ENCODE assay signal across 11 cellular contexts in genomic region chr9:88537743-88538055, GRCh38. TPM values are rescaled to one million over a fixed set of nuclear protein-coding genes. Genes with fewer than 3 reads are reported as not detected.
DNase-seq lines count a peak whose midpoint lies in the region; ATAC-seq, FAIRE-seq and TF ChIP-seq lines count a peak whose summit lies in the region.
"Had no signal": no experiment of that assay in that cellular context is flagged by ENCODE, and none has a peak within 500 bp of the region (broad histone marks: within the 10 kb centered on the region; RNA-seq: fewer than 3 reads in every experiment).

No MANE protein-coding gene starts in this region.

- POLR2A ChIA-PET in OCI-LY7 (lab: Charles Lee), result no interaction called here

- no TSS peak for BruUV-seq in OCI-LY7 (replicated peaks; lab: Mats Ljungman, UMichigan)

- intact Hi-C loops in OCI-LY7 (cut with micrococcal nuclease; ENCODE audit: unreplicated experiment), result no loop called here

- peak overlapping the region; percentile 18 for H3K27ac Mint-ChIP-seq in mesothelial cell of epicardium

- no peak overlapping the region for H2AFZ ChIP-seq in OCI-LY7 (ENCODE audit: low read length)

- H3K9me3 ChIP-seq in OCI-LY7 (ENCODE audit: low read length), result no peaks in the 10 kb centered on the region
- no peaks in the 10 kb centered on the region for H3K9me3 ChIP-seq in small intestine (ENCODE audit: control insufficient read depth, low read depth)

- DNase-seq in DMS53 (lab: John Stamatoyannopoulos, UW) (peak; percentile 64), DMS53 treated with DMSO at 0.1 percent for 48 hours (lab: John Stamatoyannopoulos, UW; ENCODE audit: unreplicated experiment) (no peak), OCI-LY7 (ENCODE audit: low spot score) (peak; percentile 2), mesothelial cell of epicardium (ENCODE audit: low spot score in 2 of 2, unreplicated experiment in 2 of 2) (no peak), NCI-H226 (no peak), small intestine (no peak)

- CTCF ChIA-PET in OCI-LY7 (lab: Charles Lee; ENCODE audit: unreplicated experiment), result no interaction called here

- peaks cover 27% of the 10 kb centered on the region for H3K4me1 Mint-ChIP-seq in mesothelial cell of epicardium

- H3K4me3 Mint-ChIP-seq in mesothelial cell of epicardium, result no peak overlapping the region

- H3K27ac ChIP-seq in OCI-LY7 (ENCODE audit: low read depth, low read length, poor library complexity, severe bottlenecking) (no peak overlapping the region), cingulate gyrus (ENCODE audit: low read depth, low read length) (peak overlapping the region; percentile 88), small intestine (ENCODE audit: low read depth in 1 of 2, low read length in 1 of 2) (no peak overlapping the region)
- H3K27ac ChIP-seq: 22Rv1 had no signal

- H3K36me3 ChIP-seq in OCI-LY7 (ENCODE audit: insufficient read depth, low read length), result no peaks in the 10 kb centered on the region
- no peaks in the 10 kb centered on the region for H3K36me3 ChIP-seq in small intestine (ENCODE audit: control insufficient read depth in 2 of 2, insufficient read depth in 2 of 2, low read length in 2 of 2)

- H3K79me2 ChIP-seq in OCI-LY7 (ENCODE audit: insufficient read depth, low read depth, low read length), result no peaks in the 10 kb centered on the region

- H3K27me3 Mint-ChIP-seq in mesothelial cell of epicardium (ENCODE audit: low read depth), result no peaks in the 10 kb centered on the region

- peaks cover 0 to 4% of the 10 kb centered on the region in 2 donors for H3K27me3 ChIP-seq in small intestine (ENCODE audit: control insufficient read depth in 2 of 2, insufficient read depth in 2 of 2, low read length in 2 of 2)

- no peaks in the 10 kb centered on the region for H3K36me3 Mint-ChIP-seq in mesothelial cell of epicardium

- no peaks in the 10 kb centered on the region for H3K9me3 Mint-ChIP-seq in mesothelial cell of epicardium

- no peak for ATAC-seq in HG03175 (IDR thresholded peaks at IDR 0.05; ENCODE audit: unreplicated experiment)

- no peaks in the 10 kb centered on the region for H3K9me2 ChIP-seq in OCI-LY7 (ENCODE audit: insufficient read depth, low read length)

- H3K4me1 ChIP-seq in OCI-LY7 (ENCODE audit: insufficient read depth, low read length, poor library complexity, severe bottlenecking) (no peaks in the 10 kb centered on the region), small intestine (ENCODE audit: control insufficient read depth in 2 of 2, insufficient read depth in 1 of 2, low read depth in 1 of 2, low read length in 1 of 2) (peaks cover 2 to 12% of the 10 kb centered on the region in 2 donors)

- FAIRE-seq in small intestine (lab: Jason Lieb, UNC), result no peak

- H4K20me1 ChIP-seq in OCI-LY7 (ENCODE audit: insufficient read depth, low read length), result no peaks in the 10 kb centered on the region

- no peak overlapping the region for H3K4me3 ChIP-seq in OCI-LY7 (ENCODE audit: low read depth, low read length, poor library complexity, severe bottlenecking)
- H3K4me3 ChIP-seq in small intestine (ENCODE audit: low read depth in 1 of 2, low read length in 2 of 2), result no peak overlapping the region

- 5 to 8% (median 5%) methylated on average over 1 of the region's 1 CpG for WGBS in small intestine, 3 donors

- H3K4me2 ChIP-seq in OCI-LY7 (ENCODE audit: low read length), result no peak overlapping the region

- TF ChIP-seq CTCF in OCI-LY7 (conservative IDR thresholded peaks at IDR 0.05; ENCODE audit: low read length) (no peak), mesothelial cell of epicardium (IDR thresholded peaks at IDR 0.05; ENCODE audit: unreplicated experiment) (no peak)

RNA-seq across cellular contexts. Expression of gene NXNL2, which starts 2.7 kb away (rescaled TPM):
- not detected in 2 replicates for total RNA-seq in OCI-LY7 (2014; rRNA removed; shearing (Covaris generic))
- total RNA-seq in OCI-LY7 (2022) (not detected in 2 replicates), mesothelial cell of epicardium (2.0 to 2.6 TPM (median 2.2 TPM) in 3 replicates)
- polyA plus RNA-seq in small intestine, result under 1 TPM in 1 of 3 donors, not detected in 2; 0.10 TPM
- total RNA-seq: glomerular endothelial cell, subcutaneous adipose tissue had no signal

Comparison
In these comparisons a context has a peak if more than half of its experiments do, and no peak if none do; other contexts are left out.
1. DNase-seq: peak in DMS53 (single experiment) and OCI-LY7 (single experiment); none in DMS53 treated with DMSO at 0.1 percent for 48 hours (single experiment), mesothelial cell of epicardium (0 of 2), NCI-H226 (single experiment) and small intestine (single experiment).